Comparison of ENCODE assay signal across 28 cellular contexts in the genomic region with DNA sequence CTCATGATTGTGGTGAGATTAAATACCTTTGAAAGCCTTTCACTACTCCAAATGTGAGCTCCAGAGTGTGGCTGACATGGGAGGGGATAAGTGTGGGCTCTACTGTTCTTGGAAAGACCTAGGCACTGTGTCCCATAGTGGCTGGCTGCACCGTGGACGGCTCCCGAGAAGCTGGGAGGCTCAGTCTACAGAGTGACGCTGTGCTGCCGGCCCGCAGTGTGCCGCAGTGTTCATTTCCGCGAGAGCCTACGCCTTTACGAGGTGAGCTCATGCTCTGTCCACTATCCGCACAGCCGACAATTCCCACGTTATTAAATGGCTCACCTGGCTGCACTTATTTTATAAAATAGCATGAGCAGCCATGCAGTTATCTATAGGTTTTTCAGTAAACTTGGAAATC.
"Had no signal": no experiment of that assay in that cellular context is flagged by ENCODE, and none has a peak within 500 bp of the region (broad histone marks: within the 10 kb centered on the region; RNA-seq: fewer than 3 reads in every experiment).

No MANE protein-coding gene starts in this region.

- H3K4me3 ChIP-seq: stomach, suprapubic skin, testis, thoracic aorta, thyroid gland, tibial artery, tibial nerve, transverse colon, upper lobe of left lung, upper lobe of right lung, uterus, vagina had no signal

- DNase-seq: stimulated activated CD4-positive, alpha-beta T cell treated with anti-CD3 and anti-CD28 coated beads, Interleukin-2, amount 100 ng/mL, for 48 hours; stimulated activated CD4-positive, alpha-beta T cell treated with anti-CD3 and anti-CD28 coated beads, Interleukin-4, amount 100 ng/mL, for 1 hour; stimulated activated CD4-positive, alpha-beta T cell treated with anti-CD3 and anti-CD28 coated beads, Interleukin-4, amount 100 ng/mL, for 24 hours; stimulated activated CD4-positive, alpha-beta T cell treated with anti-CD3 and anti-CD28 coated beads, Interleukin-4, amount 100 ng/mL, for 4 hours; stimulated activated CD8-positive, alpha-beta memory T cell treated with anti-CD3 and anti-CD28 coated beads, Interleukin-4, amount 100 ng/mL, for 48 hours; stimulated activated naive B cell treated with anti-CD40 and anti-IgM and Interleukin-4, amounts not matched to agents 10 μg/mL and 1 μg/mL and 100 μg/mL, for 72 hours; stimulated activated naive CD4-positive, alpha-beta T cell; stimulated activated naive CD4-positive, alpha-beta T cell treated with Interleukin-2 at 50 U/mL for 16 hours; stimulated activated naive CD8-positive, alpha-beta T cell treated with anti-CD3 and anti-CD28 coated beads, Interleukin-15, amount 100 ng/mL, for 72 hours; stimulated activated naive CD8-positive, alpha-beta T cell treated with anti-CD3 and anti-CD28 coated beads, Interleukin-15, Interleukin-2, amounts not matched to agents 100 U/mL and 50 U/mL, for 24 hours; stomach; substantia nigra; testis; thyroid gland; tibial artery; transverse colon; trophoblast cell; upper lobe of right lung; uterus had no signal

- H3K27me3 ChIP-seq: stomach, suprapubic skin, testis, thyroid gland, tibial artery, tibial nerve, transverse colon, upper lobe of left lung, upper lobe of right lung, uterus, vagina had no signal

- H3K36me3 Mint-ChIP-seq: stimulated activated effector memory CD8-positive, alpha-beta T cell treated with anti-CD3 and anti-CD28 coated beads, Interleukin-12 subunit alpha, Interleukin-12 subunit beta, amount 100 ng/mL, for 72 hours had no signal

- H3K27me3 Mint-ChIP-seq: stimulated activated memory B cell treated with anti-CD40 and anti-IgM and Interleukin-4, amounts not matched to agents 10 μg/mL and 1 μg/mL and 100 μg/mL, for 72 hours; stimulated activated naive B cell treated with anti-CD40 and anti-IgM and Interleukin-4, amounts not matched to agents 10 μg/mL and 1 μg/mL and 100 μg/mL, for 72 hours; stimulated activated naive CD8-positive, alpha-beta T cell treated with anti-CD3 and anti-CD28 coated beads, Interleukin-15, amount 100 ng/mL, for 72 hours; stimulated activated naive CD8-positive, alpha-beta T cell treated with anti-CD3 and anti-CD28 coated beads, Interleukin-15, Interleukin-2, amounts not matched to agents 100 ng/mL and 50 ng/mL, for 24 hours; type B pancreatic cell had no signal

- H3K36me3 ChIP-seq: suprapubic skin, thoracic aorta, thyroid gland, transverse colon, upper lobe of left lung, upper lobe of right lung, uterus, vagina had no signal

- H3K4me3 Mint-ChIP-seq: stimulated activated effector memory CD8-positive, alpha-beta T cell treated with anti-CD3 and anti-CD28 coated beads, Interleukin-12 subunit alpha, Interleukin-12 subunit beta, amount 100 ng/mL, for 72 hours; stimulated activated memory B cell treated with anti-CD40 and anti-IgM and Interleukin-4, amounts not matched to agents 10 μg/mL and 1 μg/mL and 100 μg/mL, for 72 hours; stimulated activated naive B cell treated with anti-CD40 and anti-IgM and Interleukin-4, amounts not matched to agents 10 μg/mL and 1 μg/mL and 100 μg/mL, for 72 hours; stimulated activated naive CD8-positive, alpha-beta T cell treated with anti-CD3 and anti-CD28 coated beads, Interleukin-15, amount 100 ng/mL, for 72 hours; stimulated activated naive CD8-positive, alpha-beta T cell treated with anti-CD3 and anti-CD28 coated beads, Interleukin-15, Interleukin-2, amounts not matched to agents 100 ng/mL and 50 ng/mL, for 24 hours; type B pancreatic cell had no signal

- H3K9me3 Mint-ChIP-seq: stimulated activated effector memory CD8-positive, alpha-beta T cell treated with anti-CD3 and anti-CD28 coated beads, Interleukin-12 subunit alpha, Interleukin-12 subunit beta, amount 100 ng/mL, for 72 hours; stimulated activated memory B cell treated with anti-CD40 and anti-IgM and Interleukin-4, amounts not matched to agents 10 μg/mL and 1 μg/mL and 100 μg/mL, for 72 hours; stimulated activated naive CD8-positive, alpha-beta T cell treated with anti-CD3 and anti-CD28 coated beads, Interleukin-15, Interleukin-2, amounts not matched to agents 100 ng/mL and 50 ng/mL, for 24 hours had no signal

- H3K27ac Mint-ChIP-seq: stimulated activated memory B cell treated with anti-CD40 and anti-IgM and Interleukin-4, amounts not matched to agents 10 μg/mL and 1 μg/mL and 100 μg/mL, for 72 hours; stimulated activated naive B cell treated with anti-CD40 and anti-IgM and Interleukin-4, amounts not matched to agents 10 μg/mL and 1 μg/mL and 100 μg/mL, for 72 hours; stimulated activated naive CD8-positive, alpha-beta T cell treated with anti-CD3 and anti-CD28 coated beads, Interleukin-15, amount 100 ng/mL, for 72 hours; stimulated activated naive CD8-positive, alpha-beta T cell treated with anti-CD3 and anti-CD28 coated beads, Interleukin-15, Interleukin-2, amounts not matched to agents 100 ng/mL and 50 ng/mL, for 24 hours; type B pancreatic cell had no signal

- H3K4me1 Mint-ChIP-seq: stimulated activated memory B cell treated with anti-CD40 and anti-IgM and Interleukin-4, amounts not matched to agents 10 μg/mL and 1 μg/mL and 100 μg/mL, for 72 hours had no signal

- H3K9me3 ChIP-seq: suprapubic skin, testis, thoracic aorta, thyroid gland, tibial artery, transverse colon, upper lobe of left lung, upper lobe of right lung, uterus, vagina had no signal

- H3K4me1 ChIP-seq: stomach, suprapubic skin, testis, tibial artery, tibial nerve, transverse colon, upper lobe of right lung, uterus, vagina had no signal

- H3K27ac ChIP-seq: stomach, suprapubic skin, testis, thoracic aorta, thyroid gland, tibial artery, tibial nerve, transverse colon, upper lobe of left lung, upper lobe of right lung, uterus, vagina had no signal
